1 cellular context compared by ENCODE assay signal in the genomic region with DNA sequence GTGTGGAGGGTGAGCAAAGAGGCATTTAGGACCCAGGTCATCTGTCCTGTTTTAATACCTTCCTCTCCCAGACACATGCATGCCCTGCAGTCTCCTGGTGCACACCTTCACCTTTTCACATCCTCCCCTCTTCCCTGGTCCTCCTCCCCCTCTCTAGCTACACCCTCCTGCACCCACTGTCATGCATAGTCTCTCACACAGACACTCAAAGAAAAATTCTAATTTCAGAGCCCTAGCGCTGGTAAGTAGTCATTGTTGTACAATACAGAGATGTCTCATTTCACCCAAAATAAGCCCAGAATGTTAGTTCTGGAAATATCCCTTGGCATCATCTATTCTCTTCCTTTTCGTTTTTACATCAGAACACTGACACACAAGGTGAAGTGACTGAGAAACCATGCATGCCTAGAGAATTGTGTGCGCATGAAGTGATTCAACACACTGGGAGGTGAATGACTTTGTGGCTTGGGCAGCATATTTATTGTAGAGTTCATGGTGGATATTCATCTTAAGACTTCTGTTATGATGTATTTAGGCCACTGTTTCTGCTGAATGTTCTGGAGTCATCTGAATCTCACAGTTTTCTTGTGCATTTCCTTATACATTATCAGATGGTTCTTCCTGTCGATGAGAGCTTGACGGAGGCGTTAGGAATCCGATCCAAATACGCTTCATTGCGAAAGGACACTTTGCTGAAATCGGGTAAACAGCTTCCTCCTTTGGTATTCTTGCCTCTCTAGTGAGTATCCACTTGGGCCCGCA.
TF ChIP-seq lines count a peak whose summit lies in the region.

No MANE protein-coding gene starts in this region.

TF ChIP-seq in IMR-90, 13 proteins besides CTCF, POLR2A, EP300 and RAD21:
- TF ChIP-seq SMC3 (IDR thresholded peaks at IDR 0.05; ENCODE audit: low read depth, low read length) (no peak), CEBPB (IDR thresholded peaks at IDR 0.05; ENCODE audit: low read depth, low read length) (0 out of 2 replicates have a peak, but pooled peaks have one; percentile 8), FOS (IDR thresholded peaks at IDR 0.05; ENCODE audit: low read depth, low read length) (no peak)
- TF ChIP-seq, protein P1, sequence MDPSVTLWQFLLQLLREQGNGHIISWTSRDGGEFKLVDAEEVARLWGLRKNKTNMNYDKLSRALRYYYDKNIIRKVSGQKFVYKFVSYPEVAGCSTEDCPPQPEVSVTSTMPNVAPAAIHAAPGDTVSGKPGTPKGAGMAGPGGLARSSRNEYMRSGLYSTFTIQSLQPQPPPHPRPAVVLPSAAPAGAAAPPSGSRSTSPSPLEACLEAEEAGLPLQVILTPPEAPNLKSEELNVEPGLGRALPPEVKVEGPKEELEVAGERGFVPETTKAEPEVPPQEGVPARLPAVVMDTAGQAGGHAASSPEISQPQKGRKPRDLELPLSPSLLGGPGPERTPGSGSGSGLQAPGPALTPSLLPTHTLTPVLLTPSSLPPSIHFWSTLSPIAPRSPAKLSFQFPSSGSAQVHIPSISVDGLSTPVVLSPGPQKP (IDR thresholded peaks at IDR 0.05; ENCODE audit: borderline replicate concordance, low read depth, low read length), result no peak
TF ChIP-seq in IMR-90: peak in this region for 1.
